Comparison of ENCODE assay signal across 14 cellular contexts in genomic region chr2:54336136-54336976, GRCh38.
A peak's percentile ranks its signal among the peaks of the same experiment; 100 is the strongest.
DNase-seq lines count a peak whose midpoint lies in the region; FAIRE-seq and TF ChIP-seq lines count a peak whose summit lies in the region.
"Had no signal": no experiment of that assay in that cellular context is flagged by ENCODE, and none has a peak within 500 bp of the region (broad histone marks: within the 10 kb centered on the region; RNA-seq: fewer than 3 reads in every experiment).

No MANE protein-coding gene starts in this region.

- no peak overlapping the region for H2AFZ ChIP-seq in fibroblast of lung (ENCODE audit: low read length)

- H3K4me3 ChIP-seq in fibroblast of lung (replicated peaks in 1 of 4; ENCODE audit: control extremely low read depth in 1 of 4, insufficient read depth in 1 of 4, low read depth in 3 of 4, low read length in 4 of 4): peak overlapping the region in 1 of 4 experiments; percentile 2
- H3K4me3 ChIP-seq: SK-N-MC had no signal

- FAIRE-seq in GM12891 (lab: Jason Lieb, UNC): no peak

- H3K27ac ChIP-seq in fibroblast of lung (ENCODE audit: insufficient read depth, low read length): peak overlapping the region; percentile 65
- H3K27ac ChIP-seq: SK-N-MC had no signal

- peak overlapping the region; percentile 82 for H3K4me2 ChIP-seq in fibroblast of lung (ENCODE audit: extremely low read depth, insufficient read depth, low read length)

- no peak overlapping the region for H3K9ac ChIP-seq in fibroblast of lung (ENCODE audit: insufficient read depth, low read length)

- no peaks in the 10 kb centered on the region for H3K9me3 ChIP-seq in fibroblast of lung (ENCODE audit: control insufficient read depth, insufficient read depth, low read depth, low read length)

- DNase-seq in AG20443 (ENCODE audit: low spot score) (peak; percentile 53), RPMI7951 (ENCODE audit: low read depth) (peak; percentile 65), fibroblast of lung (ENCODE audit: low read depth in 2 of 2) (peak; percentile 88 to 89), myocyte (ENCODE audit: low read depth) (peak; percentile 45), erythroblast (lab: John Stamatoyannopoulos, UW) (no peak), GM12891 (ENCODE audit: insufficient read length, low spot score) (no peak), DMS53 (lab: John Stamatoyannopoulos, UW) (no peak), SKM-1 (lab: John Stamatoyannopoulos, UW; ENCODE audit: unreplicated experiment) (no peak)
- DNase-seq: CD4-positive, CD25-positive, alpha-beta regulatory T cell; central memory CD4-positive, alpha-beta T cell; Karpas-422; NCI-H1930; occipital lobe had no signal

- no peaks in the 10 kb centered on the region for H3K79me2 ChIP-seq in fibroblast of lung (ENCODE audit: control insufficient read depth, insufficient read depth, low read length)

- TF ChIP-seq POLR2A in erythroblast (IDR thresholded peaks at IDR 0.05; ENCODE audit: low read length): no peak
- no peak for TF ChIP-seq POLR2A in GM12891 (IDR thresholded peaks at IDR 0.05; ENCODE audit: low read depth, low read length)

- no peaks in the 10 kb centered on the region for H3K36me3 ChIP-seq in fibroblast of lung (ENCODE audit: control insufficient read depth, insufficient read depth, low read length)

- H4K20me1 ChIP-seq in fibroblast of lung (ENCODE audit: control insufficient read depth, extremely low read depth, insufficient read depth, low read length): no peaks in the 10 kb centered on the region

- no peaks in the 10 kb centered on the region for H3K27me3 ChIP-seq in fibroblast of lung (ENCODE audit: control insufficient read depth, insufficient read depth, low read length)

- no peak for TF ChIP-seq CTCF in fibroblast of lung (conservative IDR thresholded peaks at IDR 0.05 in 1 of 2, IDR thresholded peaks at IDR 0.05 in 1 of 2; ENCODE audit: low read depth in 1 of 2, low read length in 2 of 2)

- H3K4me1 ChIP-seq in fibroblast of lung (ENCODE audit: control insufficient read depth, extremely low read depth, insufficient read depth, low read length): peaks cover 21% of the 10 kb centered on the region

TF ChIP-seq in GM12891, 5 proteins besides CTCF, POLR2A, EP300 and RAD21:
- no peak for TF ChIP-seq PAX5 (IDR thresholded peaks at IDR 0.05; ENCODE audit: insufficient read depth, low read length, severe bottlenecking)
- TF ChIP-seq POLR2AphosphoS5 (IDR thresholded peaks at IDR 0.05; ENCODE audit: low read depth, low read length): no peak
- no peak for TF ChIP-seq TAF1 (IDR thresholded peaks at IDR 0.05; ENCODE audit: low read depth, low read length)
- no peak for TF ChIP-seq POU2F2 (IDR thresholded peaks at IDR 0.05; ENCODE audit: low read depth, low read length)
- no peak for TF ChIP-seq SPI1 (IDR thresholded peaks at IDR 0.05; ENCODE audit: low read depth, low read length)
TF ChIP-seq in GM12891: peak in this region for 0.

Comparison
In these comparisons a context has a peak if more than half of its experiments do, and no peak if none do; other contexts are left out.
1. DNase-seq: peak in AG20443 (single experiment), RPMI7951 (single experiment), fibroblast of lung (2 of 2) and myocyte (single experiment); none in erythroblast (0 of 2), GM12891 (single experiment), DMS53 (single experiment) and SKM-1 (single experiment).